ENCODE assay signal across 8 cellular contexts in the genomic region with DNA sequence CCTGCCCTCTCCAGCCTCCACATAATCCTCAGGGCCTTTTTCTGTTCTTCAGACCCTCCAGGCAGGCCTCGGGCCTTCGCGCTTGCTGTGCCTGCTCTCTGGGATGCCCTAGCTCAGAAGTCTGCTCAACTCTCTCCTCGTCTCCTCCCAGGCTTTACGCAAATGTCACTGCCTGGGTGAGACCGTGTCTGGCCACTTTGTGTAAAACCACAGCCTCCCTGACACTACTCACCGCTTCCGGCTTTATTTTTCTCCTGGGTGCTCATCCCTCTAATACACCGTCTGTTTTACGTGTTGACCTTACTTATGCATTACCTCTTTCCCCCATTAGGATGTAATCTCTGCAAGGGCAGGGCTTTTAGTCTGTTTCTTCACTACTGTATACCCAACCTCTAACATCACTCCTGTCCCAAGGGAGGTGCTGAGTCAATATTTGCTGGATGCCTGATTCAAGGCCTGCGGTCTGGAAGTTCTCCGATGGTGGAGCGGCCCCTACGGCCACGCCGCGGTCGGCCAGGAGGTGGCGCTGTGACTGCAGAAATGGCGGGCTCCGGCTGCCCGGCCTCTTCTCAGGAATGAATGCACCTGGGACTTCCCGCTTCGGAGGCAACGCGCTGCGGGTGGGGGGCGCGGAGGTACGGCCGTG. TPM values are rescaled to one million over a fixed set of nuclear protein-coding genes. Genes with fewer than 3 reads are reported as not detected.
A peak's percentile ranks its signal among the peaks of the same experiment; 100 is the strongest.
DNase-seq lines count a peak whose midpoint lies in the region; ATAC-seq and TF ChIP-seq lines count a peak whose summit lies in the region.

No MANE protein-coding gene starts in this region.

- DNase-seq in DMS 273 (lab: John Stamatoyannopoulos, UW; ENCODE audit: unreplicated experiment) (peak; percentile 79), DMS 273 treated with DMSO at 0.1 percent for 48 hours (lab: John Stamatoyannopoulos, UW) (no peak), OCI-M1 (lab: John Stamatoyannopoulos, UW) (peak; percentile 88), fibroblast of gingiva (ENCODE audit: low read depth) (peak; percentile 97), natural killer cell (peak; percentile 68)
- DNase-seq in Jurkat, Clone E6-1 (ENCODE audit: low read depth, low spot score): peak; percentile 24
- peak; percentile 90 to 91 for DNase-seq in activated T-cell treated with anti-CD3 and anti-CD28 coated beads, Interleukin-2, amount 50 U/mL, for 48 hours
- peak; percentile 80 for DNase-seq in stimulated activated naive B cell treated with anti-CD40 and anti-IgM and Interleukin-4, amounts not matched to agents 10 μg/mL and 1 μg/mL and 100 μg/mL, for 72 hours

- H3K4me1 Mint-ChIP-seq in natural killer cell: peaks cover 0 to 6% of the 10 kb centered on the region in 2 donors
- peaks cover 23 to 32% of the 10 kb centered on the region in 2 donors for H3K4me1 Mint-ChIP-seq in stimulated activated naive B cell treated with anti-CD40 and anti-IgM and Interleukin-4, amounts not matched to agents 10 μg/mL and 1 μg/mL and 100 μg/mL, for 72 hours

- H3K27ac Mint-ChIP-seq in natural killer cell: no peak overlapping the region
- no peak overlapping the region for H3K27ac Mint-ChIP-seq in stimulated activated naive B cell treated with anti-CD40 and anti-IgM and Interleukin-4, amounts not matched to agents 10 μg/mL and 1 μg/mL and 100 μg/mL, for 72 hours

- H3K4me3 ChIP-seq in Jurkat, Clone E6-1 (ENCODE audit: low read length): no peak overlapping the region

- H3K9me3 Mint-ChIP-seq in natural killer cell: no peaks in the 10 kb centered on the region
- no peaks in the 10 kb centered on the region for H3K9me3 Mint-ChIP-seq in stimulated activated naive B cell treated with anti-CD40 and anti-IgM and Interleukin-4, amounts not matched to agents 10 μg/mL and 1 μg/mL and 100 μg/mL, for 72 hours

- H3K36me3 Mint-ChIP-seq in natural killer cell: no peaks in the 10 kb centered on the region
- H3K36me3 Mint-ChIP-seq in stimulated activated naive B cell treated with anti-CD40 and anti-IgM and Interleukin-4, amounts not matched to agents 10 μg/mL and 1 μg/mL and 100 μg/mL, for 72 hours: no peaks in the 10 kb centered on the region

- intact Hi-C loops in natural killer cell (cut with micrococcal nuclease): no loop called here

- peaks cover 34 to 49% of the 10 kb centered on the region in 2 donors for H3K27me3 Mint-ChIP-seq in natural killer cell (ENCODE audit: low read depth in 2 of 2)
- peaks cover 39 to 44% of the 10 kb centered on the region in 2 donors for H3K27me3 Mint-ChIP-seq in stimulated activated naive B cell treated with anti-CD40 and anti-IgM and Interleukin-4, amounts not matched to agents 10 μg/mL and 1 μg/mL and 100 μg/mL, for 72 hours

- peak; percentile 80 for TF ChIP-seq CTCF in natural killer cell (IDR thresholded peaks at IDR 0.05)

- no peak overlapping the region for H3K4me3 Mint-ChIP-seq in natural killer cell
- no peak overlapping the region for H3K4me3 Mint-ChIP-seq in stimulated activated naive B cell treated with anti-CD40 and anti-IgM and Interleukin-4, amounts not matched to agents 10 μg/mL and 1 μg/mL and 100 μg/mL, for 72 hours

- peak; percentile 53 to 86 (median 65) for ATAC-seq in natural killer cell
- peak; percentile 80 to 84 for ATAC-seq in stimulated activated naive B cell treated with anti-CD40 and anti-IgM and Interleukin-4, amounts not matched to agents 10 μg/mL and 1 μg/mL and 100 μg/mL, for 72 hours (replicated peaks)

RNA-seq across cellular contexts. Expression of gene THY1, which starts 58.2 kb away (rescaled TPM):
- 42.5 TPM for polyA plus RNA-seq in Jurkat, Clone E6-1 (2012; ENCODE audit: insufficient read depth, insufficient read length)
- total RNA-seq in natural killer cell: not detected
